Comparison of ENCODE assay signal across 10 cellular contexts in genomic region chr15:77836116-77836798, GRCh38.
DNase-seq lines count a peak whose midpoint lies in the region; ATAC-seq and TF ChIP-seq lines count a peak whose summit lies in the region.
"Had no signal": no experiment of that assay in that cellular context is flagged by ENCODE, and none has a peak within 500 bp of the region (broad histone marks: within the 10 kb centered on the region; RNA-seq: fewer than 3 reads in every experiment).

No MANE protein-coding gene starts in this region.

- no peak overlapping the region for H3K27ac Mint-ChIP-seq in T-cell
- H3K27ac Mint-ChIP-seq: stimulated activated effector memory CD8-positive, alpha-beta T cell treated with anti-CD3 and anti-CD28 coated beads, Interleukin-12 subunit alpha, Interleukin-12 subunit beta, amount 100 ng/mL, for 72 hours had no signal

- peaks cover 12 to 25% of the 10 kb centered on the region in 2 donors for H3K27me3 Mint-ChIP-seq in T-cell

- no peaks in the 10 kb centered on the region for H3K4me1 Mint-ChIP-seq in T-cell
- H3K4me1 Mint-ChIP-seq: stimulated activated effector memory CD8-positive, alpha-beta T cell treated with anti-CD3 and anti-CD28 coated beads, Interleukin-12 subunit alpha, Interleukin-12 subunit beta, amount 100 ng/mL, for 72 hours had no signal

- H3K4me3 Mint-ChIP-seq in T-cell = no peak overlapping the region
- H3K4me3 Mint-ChIP-seq: activated T-cell treated with anti-CD3 and anti-CD28 coated beads, Interleukin-2, amount 50 U/mL, for 4 hours; stimulated activated effector memory CD8-positive, alpha-beta T cell treated with anti-CD3 and anti-CD28 coated beads, Interleukin-12 subunit alpha, Interleukin-12 subunit beta, amount 100 ng/mL, for 72 hours had no signal

- DNase-seq in NCI-H146 (lab: John Stamatoyannopoulos, UW) = peak; percentile 12
- DNase-seq in NCI-H146 treated with DMSO at 0.1 percent for 48 hours (lab: John Stamatoyannopoulos, UW; ENCODE audit: unreplicated experiment) = no peak
- DNase-seq in GM19238 (ENCODE audit: insufficient read length, low spot score) = peak; percentile 47
- peak; percentile 52 for DNase-seq in islet precursor cell
- DNase-seq in activated CD4-positive, alpha-beta T cell treated with anti-CD3 and anti-CD28 coated beads, Interleukin-2, amount 50 U/mL, for 4 hours = no peak
- no peak for DNase-seq in T-cell
- no peak for DNase-seq in stimulated activated CD4-positive, alpha-beta T cell treated with anti-CD3 and anti-CD28 coated beads, Interleukin-2, amount 100 ng/mL, for 24 hours
- DNase-seq: activated T-cell treated with anti-CD3 and anti-CD28 coated beads, Interleukin-2, amount 50 U/mL, for 4 hours had no signal

- H3K36me3 Mint-ChIP-seq in T-cell = no peaks in the 10 kb centered on the region
- H3K36me3 Mint-ChIP-seq: stimulated activated effector memory CD8-positive, alpha-beta T cell treated with anti-CD3 and anti-CD28 coated beads, Interleukin-12 subunit alpha, Interleukin-12 subunit beta, amount 100 ng/mL, for 72 hours had no signal

- ATAC-seq in SK-N-SH treated with all-trans-retinoic acid at 6 μM for 48 hours (peak; percentile 83), T-cell (replicated peaks in 1 of 4) (no peak)
- ATAC-seq: activated T-cell treated with anti-CD3 and anti-CD28 coated beads, Interleukin-2, amount 50 U/mL, for 4 hours; stimulated activated effector memory CD8-positive, alpha-beta T cell treated with anti-CD3 and anti-CD28 coated beads, Interleukin-12 subunit alpha, Interleukin-12 subunit beta, amount 100 ng/mL, for 72 hours had no signal

- no peaks in the 10 kb centered on the region for H3K9me3 Mint-ChIP-seq in T-cell
- H3K9me3 Mint-ChIP-seq: activated T-cell treated with anti-CD3 and anti-CD28 coated beads, Interleukin-2, amount 50 U/mL, for 4 hours; stimulated activated effector memory CD8-positive, alpha-beta T cell treated with anti-CD3 and anti-CD28 coated beads, Interleukin-12 subunit alpha, Interleukin-12 subunit beta, amount 100 ng/mL, for 72 hours had no signal

- POLR2A ChIA-PET in T-cell (lab: Charles Lee) = no interaction called here

- CTCF ChIA-PET in T-cell (lab: Charles Lee) = no interaction called here

TF ChIP-seq in SK-N-SH treated with all-trans-retinoic acid at 6 μM for 48 hours, 23 proteins besides CTCF, POLR2A, EP300 and RAD21:
- no peak for TF ChIP-seq CREB5 (CRISPR knock-in tag; IDR thresholded peaks at IDR 0.05; ENCODE audit: low read depth)
- TF ChIP-seq PPARA (CRISPR knock-in tag; IDR thresholded peaks at IDR 0.05; ENCODE audit: borderline replicate concordance) = no peak
- no peak for TF ChIP-seq CSRNP3 (CRISPR knock-in tag; IDR thresholded peaks at IDR 0.05)
- no peak for TF ChIP-seq ARNTL (CRISPR knock-in tag; IDR thresholded peaks at IDR 0.05; ENCODE audit: borderline replicate concordance, low read depth)
- no peak for TF ChIP-seq SNAI2 (CRISPR knock-in tag; IDR thresholded peaks at IDR 0.05)
- no peak for TF ChIP-seq ZFP30 (CRISPR knock-in tag; IDR thresholded peaks at IDR 0.05)
- TF ChIP-seq OSR1 (CRISPR knock-in tag; IDR thresholded peaks at IDR 0.05) = no peak
- TF ChIP-seq ZNF565 (CRISPR knock-in tag; conservative IDR thresholded peaks at IDR 0.05; ENCODE audit: low read depth) = no peak
- no peak for TF ChIP-seq TCF4 (CRISPR knock-in tag; IDR thresholded peaks at IDR 0.05; ENCODE audit: borderline replicate concordance)
- TF ChIP-seq POU6F1 (CRISPR knock-in tag; IDR thresholded peaks at IDR 0.05; ENCODE audit: borderline replicate concordance, low read depth) = no peak

Comparison
In these comparisons a context has a peak if more than half of its experiments do, and no peak if none do; other contexts are left out.
1. DNase-seq: peak in NCI-H146 (single experiment), GM19238 (single experiment) and islet precursor cell (single experiment); none in NCI-H146 treated with DMSO at 0.1 percent for 48 hours (single experiment), activated CD4-positive, alpha-beta T cell treated with anti-CD3 and anti-CD28 coated beads, Interleukin-2, amount 50 U/mL, for 4 hours (0 of 2), T-cell (0 of 34) and stimulated activated CD4-positive, alpha-beta T cell treated with anti-CD3 and anti-CD28 coated beads, Interleukin-2, amount 100 ng/mL, for 24 hours (0 of 2).